18 cellular contexts compared by ENCODE assay signal in genomic region chr1:91092503-91092902, GRCh38.
A peak's percentile ranks its signal among the peaks of the same experiment; 100 is the strongest.
DNase-seq lines count a peak whose midpoint lies in the region; ATAC-seq, FAIRE-seq and TF ChIP-seq lines count a peak whose summit lies in the region.
"Had no signal": no experiment of that assay in that cellular context is flagged by ENCODE, and none has a peak within 500 bp of the region (broad histone marks: within the 10 kb centered on the region; RNA-seq: fewer than 3 reads in every experiment).

No MANE protein-coding gene starts in this region.

- FAIRE-seq in astrocyte (lab: Jason Lieb, UNC), result no peak

- POLR2A ChIA-PET in HEK293 (lab: Yijun Ruan, JAX), result interaction anchor here (0.9 kb wide), 1 partner anchor 70 kb away, joined by 4 read pairs; no protein-coding TSS in a partner anchor

- peaks cover 8% of the 10 kb centered on the region for H3K9me3 Mint-ChIP-seq in astrocyte (ENCODE audit: unreplicated experiment)

- no peak for ATAC-seq in esophagus mucosa
- no peak for ATAC-seq in HG03378 (IDR thresholded peaks at IDR 0.05; ENCODE audit: unreplicated experiment)
- no peak for ATAC-seq in HG02678 (IDR thresholded peaks at IDR 0.05; ENCODE audit: unreplicated experiment)
- ATAC-seq: Right ventricle myocardium inferior had no signal

- DNase-seq in DMS153 treated with DMSO at 0.1 percent for 48 hours (lab: John Stamatoyannopoulos, UW; ENCODE audit: unreplicated experiment), result peak; percentile 39
- DNase-seq in astrocyte (ENCODE audit: low read depth), result peak; percentile 25
- DNase-seq in lung microvascular endothelial cell (ENCODE audit: low read depth in 2 of 2), result peak; percentile 76 to 77
- no peak for DNase-seq in stimulated activated naive CD4-positive, alpha-beta T cell treated with Interleukin-2 at 50 U/mL for 16 hours (lab: John Stamatoyannopoulos, UW)
- DNase-seq: activated CD4-positive, alpha-beta T cell treated with anti-CD3 and anti-CD28 coated beads for 1 hour; activated naive CD4-positive, alpha-beta T cell treated with anti-CD3 and anti-CD28 coated beads, Interleukin-2, amount 50 U/mL, for 16 hours; Caco-2; NCI-H1930; stimulated activated CD4-positive, alpha-beta T cell treated with anti-CD3 and anti-CD28 coated beads, Interleukin-2, amount 100 ng/mL, for 48 hours; T-helper 2 cell had no signal

- H3K27ac Mint-ChIP-seq in astrocyte (ENCODE audit: unreplicated experiment), result peak overlapping the region; percentile 0

- H3K4me1 ChIP-seq in HEK293 (ENCODE audit: control insufficient read depth, insufficient read depth, low read length) (peaks cover 3% of the 10 kb centered on the region; the same call in 1 of the 2 replicates), astrocyte (ENCODE audit: insufficient read depth, low read length) (peaks cover 5% of the 10 kb centered on the region)
- H3K4me1 ChIP-seq: Caco-2, suprapubic skin had no signal

- no peaks in the 10 kb centered on the region for H3K27me3 Mint-ChIP-seq in astrocyte (ENCODE audit: low read depth, unreplicated experiment)

- peak overlapping the region; percentile 67 for H3K4me2 ChIP-seq in astrocyte (ENCODE audit: low read length)

- no peaks in the 10 kb centered on the region for H4K20me1 ChIP-seq in astrocyte (ENCODE audit: insufficient read depth, low read length)

- H2AFZ ChIP-seq in astrocyte (ENCODE audit: low read depth, low read length), result peak overlapping the region; percentile 37

- H3K27ac ChIP-seq in HEK293 (ENCODE audit: extremely low read depth, low read depth, low read length), result no peak overlapping the region
- H3K27ac ChIP-seq in astrocyte (ENCODE audit: low read depth, low read length), result no peak overlapping the region
- H3K27ac ChIP-seq: suprapubic skin had no signal

- no peak overlapping the region for H3K9ac ChIP-seq in astrocyte (ENCODE audit: low read length)

- no peaks in the 10 kb centered on the region for H3K79me2 ChIP-seq in astrocyte (ENCODE audit: insufficient read depth, low read length)

- no peaks in the 10 kb centered on the region for H3K27me3 ChIP-seq in astrocyte (ENCODE audit: insufficient read depth, low read length)
- H3K27me3 ChIP-seq: suprapubic skin had no signal

- no peak overlapping the region for H3K4me3 ChIP-seq in HEK293 (ENCODE audit: low read depth, low read length)
- no peak overlapping the region for H3K4me3 ChIP-seq in astrocyte (ENCODE audit: insufficient read depth, low read depth, low read length)
- H3K4me3 ChIP-seq: lung, suprapubic skin had no signal

- CTCF ChIA-PET in HEK293 (lab: Yijun Ruan, JAX), result interaction anchor here (0.6 to 1.7 kb wide), 7 partner anchors 31 to 1199 kb away, joined by 3 to 6 read pairs (median 3); no protein-coding TSS in a partner anchor

- no peaks in the 10 kb centered on the region for H3K36me3 Mint-ChIP-seq in astrocyte (ENCODE audit: low read depth, unreplicated experiment)

- H3K4me3 Mint-ChIP-seq in astrocyte (ENCODE audit: unreplicated experiment), result no peak overlapping the region
- H3K4me3 Mint-ChIP-seq: neural crest cell had no signal

- H3K4me1 Mint-ChIP-seq in astrocyte (ENCODE audit: low read depth, unreplicated experiment), result peaks cover 10% of the 10 kb centered on the region

- TF ChIP-seq CTCF in HEK293 (tag by site-specific recombination; IDR thresholded peaks at IDR 0.05), result no peak
- TF ChIP-seq CTCF in astrocyte (IDR thresholded peaks at IDR 0.05; ENCODE audit: insufficient read depth, low read depth, low read length), result no peak

- H3K9me3 ChIP-seq in HEK293 (ENCODE audit: control insufficient read depth, insufficient read depth, low read depth, low read length), result no peaks in the 10 kb centered on the region
- no peaks in the 10 kb centered on the region for H3K9me3 ChIP-seq in astrocyte (ENCODE audit: insufficient read depth, low read depth, low read length)
- H3K9me3 ChIP-seq: Caco-2 had no signal

- H3K36me3 ChIP-seq in HEK293 (ENCODE audit: control insufficient read depth in 2 of 2, insufficient read depth in 1 of 2, low read length in 2 of 2) (no peaks in the 10 kb centered on the region), astrocyte (ENCODE audit: insufficient read depth, low read length) (no peaks in the 10 kb centered on the region)
- H3K36me3 ChIP-seq: suprapubic skin had no signal

TF ChIP-seq in HEK293, 187 proteins besides CTCF, POLR2A, EP300 and RAD21:
- TF ChIP-seq ZNF791 (tag by site-specific recombination; IDR thresholded peaks at IDR 0.05) (no peak), TCF7L2 (IDR thresholded peaks at IDR 0.05; ENCODE audit: borderline replicate concordance, low read depth, low read length) (peak; percentile 21; the same call in 1 of the 2 replicates)
TF ChIP-seq in HEK293: peak in this region for 1.
